22 cellular contexts compared by ENCODE assay signal in genomic region chr14:58771016-58771415, GRCh38.
A peak's percentile ranks its signal among the peaks of the same experiment; 100 is the strongest.
DNase-seq lines count a peak whose midpoint lies in the region; ATAC-seq, FAIRE-seq and TF ChIP-seq lines count a peak whose summit lies in the region.
"Had no signal": no experiment of that assay in that cellular context is flagged by ENCODE, and none has a peak within 500 bp of the region (broad histone marks: within the 10 kb centered on the region; RNA-seq: fewer than 3 reads in every experiment).

No MANE protein-coding gene starts in this region.

- no peak overlapping the region for H2AFZ ChIP-seq in K562 (ENCODE audit: low read depth, low read length)
- H2AFZ ChIP-seq: PC-9 had no signal

- H3K18ac ChIP-seq in mesendoderm (ENCODE audit: low read length), result no peak overlapping the region

- no peak overlapping the region for H3K23ac ChIP-seq in mesendoderm (ENCODE audit: low read length)

- TF ChIP-seq POLR2A in K562 (conservative IDR thresholded peaks at IDR 0.05) (no peak), upper lobe of left lung (IDR thresholded peaks at IDR 0.05) (no peak)

- no peaks in the 10 kb centered on the region for H3K36me3 ChIP-seq in K562 (ENCODE audit: control insufficient read depth, insufficient read depth, low read length)
- H3K36me3 ChIP-seq in mesendoderm (ENCODE audit: control insufficient read depth, insufficient read depth, low read length), result no peaks in the 10 kb centered on the region
- no peaks in the 10 kb centered on the region for H3K36me3 ChIP-seq in upper lobe of left lung
- H3K36me3 ChIP-seq: BLaER1 treated with 17β-estradiol and CSF1 and Interleukin-3, amounts not matched to agents 10 nM and 100 nM had no signal

- H3K4me3 ChIP-seq in K562, result no peak overlapping the region
- no peak overlapping the region for H3K4me3 ChIP-seq in mesendoderm (ENCODE audit: low read length)
- no peak overlapping the region for H3K4me3 ChIP-seq in upper lobe of left lung
- H3K4me3 ChIP-seq: BLaER1 treated with 17β-estradiol and CSF1 and Interleukin-3, amounts not matched to agents 10 nM and 100 nM; PC-9 had no signal

- H3K27ac ChIP-seq in K562 (ENCODE audit: extremely low read depth, low read depth, low read length) (no peak overlapping the region), mesendoderm (ENCODE audit: low read depth, low read length) (no peak overlapping the region), upper lobe of left lung (no peak overlapping the region)
- H3K27ac ChIP-seq: BLaER1 treated with 17β-estradiol and CSF1 and Interleukin-3, amounts not matched to agents 10 nM and 100 nM; KMS-11; PC-9 had no signal

- H2BK120ac ChIP-seq in mesendoderm (ENCODE audit: low read depth, low read length), result no peak overlapping the region

- H3K9me1 ChIP-seq in K562 (ENCODE audit: control insufficient read depth, insufficient read depth, low read length), result no peaks in the 10 kb centered on the region

- TF ChIP-seq RAD21 in K562 (CRISPR knock-in tag; conservative IDR thresholded peaks at IDR 0.05 in 1 of 2, IDR thresholded peaks at IDR 0.05 in 1 of 2), result no peak

- H3K27me3 ChIP-seq in K562 (ENCODE audit: control insufficient read depth in 2 of 2, insufficient read depth in 2 of 2, low read length in 2 of 2) (no peaks in the 10 kb centered on the region; a peak in 1 of 5 replicates), mesendoderm (ENCODE audit: insufficient read depth, low read length, poor library complexity) (no peaks in the 10 kb centered on the region), upper lobe of left lung (no peaks in the 10 kb centered on the region)
- H3K27me3 ChIP-seq: BLaER1 treated with 17β-estradiol and CSF1 and Interleukin-3, amounts not matched to agents 10 nM and 100 nM had no signal

- BruUV-seq in K562 (replicated peaks; lab: Mats Ljungman, UMichigan), result no TSS peak

- FAIRE-seq in K562 (lab: Jason Lieb, UNC), result no peak
- FAIRE-seq: GM12891 had no signal

- H3K79me1 ChIP-seq in mesendoderm (ENCODE audit: low read length), result no peaks in the 10 kb centered on the region

- TF ChIP-seq CTCF in K562 (IDR thresholded peaks at IDR 0.05 in 2 of 3, conservative IDR thresholded peaks at IDR 0.05 in 1 of 3; ENCODE audit: insufficient read depth in 2 of 3, low read depth in 1 of 3, low read length in 3 of 3) (no peak), upper lobe of left lung (IDR thresholded peaks at IDR 0.05) (no peak)

- no peak overlapping the region for H2BK15ac ChIP-seq in mesendoderm (replicated peaks; ENCODE audit: low read depth)

- WGBS in K562 (ENCODE audit: insufficient coverage, low coverage, missing lambda C conversion rate), result 24% methylated on average over 4 of the region's 6 CpGs
- 100% methylated on average over 2 of the region's 6 CpGs for WGBS in mesendoderm (ENCODE audit: extremely low coverage, insufficient coverage, low lambda C conversion rate)
- 93 to 96% methylated on average over 6 of the region's 6 CpGs for WGBS in upper lobe of left lung, 2 donors

- H3K9me3 ChIP-seq in K562 (replicated peaks; ENCODE audit: control insufficient read depth, insufficient read depth, low read depth, low read length) (no peaks in the 10 kb centered on the region), upper lobe of left lung (no peaks in the 10 kb centered on the region)

- H3K79me2 ChIP-seq in K562 (ENCODE audit: control insufficient read depth, insufficient read depth, low read length) (no peaks in the 10 kb centered on the region), mesendoderm (ENCODE audit: control insufficient read depth, insufficient read depth, low read length) (no peaks in the 10 kb centered on the region)

- no peak overlapping the region for H4K5ac ChIP-seq in mesendoderm (ENCODE audit: low read length)

- no peak overlapping the region for H4K8ac ChIP-seq in mesendoderm (ENCODE audit: low read depth, low read length)

- H3K56ac ChIP-seq in mesendoderm (ENCODE audit: low read length), result no peak overlapping the region

- TF ChIP-seq EP300 in K562 (IDR thresholded peaks at IDR 0.05; ENCODE audit: low read length), result no peak
- no peak for TF ChIP-seq EP300 in upper lobe of left lung (IDR thresholded peaks at IDR 0.05)

- no peaks in the 10 kb centered on the region for H4K20me1 ChIP-seq in K562 (replicated peaks; ENCODE audit: control insufficient read depth, insufficient read depth, low read length)
- H4K20me1 ChIP-seq: BLaER1 treated with 17β-estradiol and CSF1 and Interleukin-3, amounts not matched to agents 10 nM and 100 nM had no signal

- H2AK5ac ChIP-seq in mesendoderm (ENCODE audit: low read length), result no peak overlapping the region

- in situ Hi-C loops in K562 (cut with MboI), result no loop called here

- no peaks in the 10 kb centered on the region for H3K36me3 Mint-ChIP-seq in activated naive CD4-positive, alpha-beta T cell treated with anti-CD3 and anti-CD28 coated beads, Interleukin-2, amount 50 U/mL, for 24 hours
- H3K36me3 Mint-ChIP-seq: CD4-positive, alpha-beta memory T cell had no signal

- H3K9me3 Mint-ChIP-seq in activated naive CD4-positive, alpha-beta T cell treated with anti-CD3 and anti-CD28 coated beads, Interleukin-2, amount 50 U/mL, for 24 hours, result no peaks in the 10 kb centered on the region

- H3K4me1 Mint-ChIP-seq in activated naive CD4-positive, alpha-beta T cell treated with anti-CD3 and anti-CD28 coated beads, Interleukin-2, amount 50 U/mL, for 24 hours, result no peaks in the 10 kb centered on the region
- H3K4me1 Mint-ChIP-seq: CD4-positive, alpha-beta memory T cell had no signal

- no peak overlapping the region for H3K4me3 Mint-ChIP-seq in activated naive CD4-positive, alpha-beta T cell treated with anti-CD3 and anti-CD28 coated beads, Interleukin-2, amount 50 U/mL, for 24 hours
- H3K4me3 Mint-ChIP-seq: CD4-positive, alpha-beta memory T cell had no signal

- H3K9ac ChIP-seq in K562 (ENCODE audit: insufficient read depth in 1 of 2, low read depth in 2 of 2, low read length in 2 of 2), result no peak overlapping the region
- no peak overlapping the region for H3K9ac ChIP-seq in mesendoderm (ENCODE audit: low read length)
- H3K9ac ChIP-seq: BLaER1 treated with 17β-estradiol and CSF1 and Interleukin-3, amounts not matched to agents 10 nM and 100 nM; KMS-11 had no signal

- intact Hi-C loops in K562 (cut with micrococcal nuclease), result no loop called here

- H3K27me3 Mint-ChIP-seq in activated naive CD4-positive, alpha-beta T cell treated with anti-CD3 and anti-CD28 coated beads, Interleukin-2, amount 50 U/mL, for 24 hours, result no peaks in the 10 kb centered on the region

- CTCF ChIA-PET in K562 (lab: Yijun Ruan, JAX; ENCODE audit: low intra/inter-chr PET ratio), result no interaction called here

- ATAC-seq in K562, result no peak
- ATAC-seq in HG02884 (IDR thresholded peaks at IDR 0.05; ENCODE audit: unreplicated experiment), result no peak
- ATAC-seq in upper lobe of left lung (ENCODE audit: low FRiP score in 2 of 2), result no peak

- POLR2A ChIA-PET in K562 (lab: Yijun Ruan, JAX), result no interaction called here

- no peak overlapping the region for H3K4ac ChIP-seq in mesendoderm (ENCODE audit: low read depth, low read length)

- H3K4me1 ChIP-seq in K562 (replicated peaks in 1 of 2; ENCODE audit: control insufficient read depth in 2 of 2, insufficient read depth in 2 of 2, low read length in 2 of 2) (no peaks in the 10 kb centered on the region), mesendoderm (ENCODE audit: control insufficient read depth, low read depth, low read length) (no peaks in the 10 kb centered on the region), upper lobe of left lung (no peaks in the 10 kb centered on the region)

- no peak overlapping the region for H2BK5ac ChIP-seq in mesendoderm (ENCODE audit: low read length)

- H3K27ac Mint-ChIP-seq in activated naive CD4-positive, alpha-beta T cell treated with anti-CD3 and anti-CD28 coated beads, Interleukin-2, amount 50 U/mL, for 24 hours, result peak overlapping the region; percentile 37
- H3K27ac Mint-ChIP-seq: CD4-positive, alpha-beta memory T cell had no signal

- DNase-seq in activated naive CD4-positive, alpha-beta T cell treated with Interleukin-2 at 50 U/mL for 16 hours, result no peak
- DNase-seq in K562 (ENCODE audit: extremely low read depth in 1 of 4, low spot score in 3 of 4), result no peak
- peak; percentile 13 for DNase-seq in mesendoderm
- DNase-seq in NCI-H1694 treated with DMSO at 0.1 percent for 48 hours (lab: John Stamatoyannopoulos, UW), result no peak
- DNase-seq in upper lobe of left lung, result no peak
- DNase-seq: 8988T; CD4-positive, alpha-beta memory T cell; DND-41; H7; MV-4-11; NCI-H1105 treated with DMSO at 0.1 percent for 48 hours; NCI-H1694; NCI-H2081 treated with DMSO at 0.1 percent for 48 hours; NCI-H524 treated with DMSO at 0.1 percent for 48 hours; PC-9; RPMI8226; SHP77 had no signal

- H3K4me2 ChIP-seq in K562 (ENCODE audit: insufficient read depth, low read length) (no peak overlapping the region), mesendoderm (ENCODE audit: low read length) (no peak overlapping the region)
- H3K4me2 ChIP-seq: BLaER1 treated with 17β-estradiol and CSF1 and Interleukin-3, amounts not matched to agents 10 nM and 100 nM; KMS-11; PC-9 had no signal

TF ChIP-seq in K562, 482 proteins besides CTCF, POLR2A, EP300 and RAD21 (continues in another document):
- TF ChIP-seq HNRNPUL1 (IDR thresholded peaks at IDR 0.05; ENCODE audit: low read length) (no peak), ZFP36 (IDR thresholded peaks at IDR 0.05; ENCODE audit: low read depth, low read length, partially characterized antibody) (no peak), RHOXF2B (CRISPR knock-in tag; conservative IDR thresholded peaks at IDR 0.05) (no peak), CAMTA2 (CRISPR knock-in tag; conservative IDR thresholded peaks at IDR 0.05) (no peak), GTF2F1 (IDR thresholded peaks at IDR 0.05; ENCODE audit: low read depth, low read length) (no peak), GATA2 (CRISPR knock-in tag; IDR thresholded peaks at IDR 0.05) (no peak), YY1 (IDR thresholded peaks at IDR 0.05; ENCODE audit: borderline replicate concordance in 1 of 3, control insufficient read depth in 1 of 3, extremely low read depth in 1 of 3, insufficient read depth in 3 of 3, insufficient read length in 1 of 3, insufficient replicate concordance in 2 of 3, low read depth in 1 of 3, low read length in 2 of 3) (no peak), CBX1 (IDR thresholded peaks at IDR 0.05; ENCODE audit: low read depth) (no peak)
